16 cellular contexts compared by ENCODE assay signal in genomic region chr4:57214654-57215411, GRCh38.
"Had no signal": no experiment of that assay in that cellular context is flagged by ENCODE, and none has a peak within 500 bp of the region (broad histone marks: within the 10 kb centered on the region; RNA-seq: fewer than 3 reads in every experiment).

No MANE protein-coding gene starts in this region.

- H3K9me3 ChIP-seq: esophagus muscularis mucosa, lower lobe of right lung, neutrophil had no signal

- H3K36me3 ChIP-seq: esophagus muscularis mucosa, lower lobe of right lung, neutrophil, tibial nerve had no signal

- H3K27me3 Mint-ChIP-seq: activated naive CD8-positive, alpha-beta T cell; brain had no signal

- H3K9me3 Mint-ChIP-seq: immature natural killer cell had no signal

- H3K4me3 Mint-ChIP-seq: activated naive CD8-positive, alpha-beta T cell; activated T-cell treated with anti-CD3 and anti-CD28 coated beads, Interleukin-2, amount 50 U/mL, for 4 hours; brain; immature natural killer cell; naive thymus-derived CD4-positive, alpha-beta T cell had no signal

- H3K27ac Mint-ChIP-seq: activated naive CD8-positive, alpha-beta T cell; brain; immature natural killer cell; naive thymus-derived CD4-positive, alpha-beta T cell had no signal

- H3K4me1 ChIP-seq: esophagus muscularis mucosa, lower lobe of right lung, tibial nerve had no signal

- H3K36me3 Mint-ChIP-seq: activated naive CD8-positive, alpha-beta T cell; brain; immature natural killer cell; naive thymus-derived CD4-positive, alpha-beta T cell had no signal

- H3K4me1 Mint-ChIP-seq: immature natural killer cell; naive thymus-derived CD4-positive, alpha-beta T cell had no signal

- ATAC-seq: activated CD4-positive, CD25-positive, alpha-beta regulatory T cell treated with anti-CD3 and anti-CD28 coated beads, Interleukin-2, amount 50 U/mL, for 24 hours; activated T-cell treated with anti-CD3 and anti-CD28 coated beads, Interleukin-2, amount 50 U/mL, for 4 hours; lower lobe of right lung; naive thymus-derived CD4-positive, alpha-beta T cell; right cardiac atrium had no signal

- H3K4me3 ChIP-seq: dorsolateral prefrontal cortex, esophagus muscularis mucosa, lower lobe of right lung, smooth muscle cell, tibial nerve had no signal

- H3K4me2 ChIP-seq: smooth muscle cell had no signal

- H3K27ac ChIP-seq: esophagus muscularis mucosa, lower lobe of right lung, neutrophil, tibial nerve had no signal

- H3K27me3 ChIP-seq: dorsolateral prefrontal cortex, esophagus muscularis mucosa, neutrophil, tibial nerve had no signal

- DNase-seq: activated CD4-positive, alpha-beta T cell treated with anti-CD3 and anti-CD28 coated beads, Interleukin-2, amount 50 U/mL, for 4 hours; activated effector memory CD4-positive, alpha-beta T cell treated with anti-CD3 and anti-CD28 coated beads, Interleukin-2, amount 50 U/mL, for 16 hours; activated T-cell treated with anti-CD3 and anti-CD28 coated beads, Interleukin-2, amount 50 U/mL, for 4 hours; dorsolateral prefrontal cortex; immature natural killer cell; lower lobe of right lung; midbrain; naive thymus-derived CD4-positive, alpha-beta T cell; right cardiac atrium had no signal
